Comparison of ENCODE assay signal across 8 cellular contexts in the genomic region with DNA sequence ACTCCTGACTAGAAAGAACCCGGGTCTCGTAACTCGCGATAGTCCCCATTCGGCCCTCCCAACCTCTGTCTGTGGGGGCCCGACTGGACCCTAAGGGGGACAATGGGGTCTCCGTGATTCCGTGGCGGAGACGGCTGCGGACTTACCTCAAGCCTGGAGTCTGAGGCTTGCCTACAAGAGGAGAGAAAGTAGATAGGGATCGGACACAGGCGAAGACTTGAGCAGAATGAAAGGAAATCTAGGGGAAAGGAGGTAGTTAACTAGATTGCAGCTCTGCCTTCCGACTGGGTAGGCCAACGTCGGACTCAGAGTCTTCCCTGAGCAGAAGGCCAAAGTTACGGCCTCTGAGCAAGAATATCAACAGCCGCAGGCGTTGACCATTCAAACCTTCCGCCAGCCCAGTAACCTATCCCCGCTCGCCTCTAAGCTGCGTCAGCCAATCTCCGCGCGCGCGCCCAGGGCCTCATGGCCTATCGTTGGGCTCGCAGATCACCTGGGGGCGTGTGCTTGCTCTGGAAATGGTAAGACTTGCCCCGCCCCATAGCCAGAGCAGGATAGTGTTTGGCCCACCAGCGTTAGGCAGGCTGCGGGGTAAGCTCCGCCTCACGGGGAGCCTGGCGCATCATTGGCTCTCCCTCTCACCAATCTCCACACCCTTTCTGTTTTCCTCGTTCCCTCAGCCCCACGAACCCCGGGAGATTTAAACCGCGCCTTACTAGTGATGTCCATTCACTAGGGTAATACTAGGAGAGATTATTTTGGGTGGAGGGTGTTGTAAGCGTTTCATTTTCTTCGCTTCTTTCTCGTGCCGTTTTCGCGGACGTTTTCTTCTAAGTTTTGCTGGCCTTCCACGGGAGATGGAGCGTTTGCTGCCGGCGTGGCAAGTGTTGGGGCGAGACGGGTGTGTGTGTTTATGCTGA. TPM values are rescaled to one million over a fixed set of nuclear protein-coding genes. Genes with fewer than 3 reads are reported as not detected.
DNase-seq lines count a peak whose midpoint lies in the region; ATAC-seq and TF ChIP-seq lines count a peak whose summit lies in the region.

CDC25C (minus strand) TSS at position 356 of the 920 bp plus-strand sequence. CDS start 624 bp downstream, outside the sequence.

- no peaks in the 10 kb centered on the region for H3K27me3 ChIP-seq in left ventricle myocardium inferior (ENCODE audit: low read depth)

- DNase-seq in NCI-H1694 (lab: John Stamatoyannopoulos, UW) (peak; percentile 97), amygdala (lab: John Stamatoyannopoulos, UW) (peak; percentile 36 to 98 (median 95)), left ventricle myocardium inferior (peak; percentile 98), progenitor cell of endocrine pancreas (ENCODE audit: low spot score, unreplicated experiment) (peak; percentile 94)

- under 1% methylated on average over 55 of the region's 55 CpGs for WGBS in urinary bladder

- peak; percentile 100 for ATAC-seq in GM18498 (IDR thresholded peaks at IDR 0.05; ENCODE audit: unreplicated experiment)
- ATAC-seq in HG02885 (IDR thresholded peaks at IDR 0.05; ENCODE audit: poor library complexity, unreplicated experiment) = peak; percentile 100

- intact Hi-C loops in left ventricle myocardium inferior (cut with micrococcal nuclease) = no loop called here

- H3K36me3 Mint-ChIP-seq in T-helper 1 cell treated with Interleukin-12 subunit alpha and Interleukin-12 subunit beta and Interleukin-4 antibody, amounts not matched to agents 30 μg/mL and 1 μg/mL, for 36 hours (ENCODE audit: low read depth) = peaks cover 5% of the 10 kb centered on the region
- no peaks in the 10 kb centered on the region for H3K36me3 Mint-ChIP-seq in progenitor cell of endocrine pancreas (ENCODE audit: insufficient read depth)

- H3K4me1 ChIP-seq in left ventricle myocardium inferior = peaks cover 16% of the 10 kb centered on the region
- no peaks in the 10 kb centered on the region for H3K4me1 ChIP-seq in urinary bladder (ENCODE audit: insufficient read depth)

- TF ChIP-seq CTCF in left ventricle myocardium inferior (IDR thresholded peaks at IDR 0.05; ENCODE audit: borderline replicate concordance) (no peak), progenitor cell of endocrine pancreas (IDR thresholded peaks at IDR 0.05; ENCODE audit: unreplicated experiment) (no peak)

- peak within 1 kb of the TSS; percentile 81 for H3K27ac Mint-ChIP-seq in T-helper 1 cell treated with Interleukin-12 subunit alpha and Interleukin-12 subunit beta and Interleukin-4 antibody, amounts not matched to agents 30 μg/mL and 1 μg/mL, for 36 hours
- H3K27ac Mint-ChIP-seq in progenitor cell of endocrine pancreas = peak within 1 kb of the TSS; percentile 96

- H3K4me3 ChIP-seq in left ventricle myocardium inferior (peak within 1 kb of the TSS; percentile 66), urinary bladder (ENCODE audit: low read depth, low read length) (peak within 1 kb of the TSS; percentile 22)

- peak within 1 kb of the TSS; percentile 34 for H3K27ac ChIP-seq in left ventricle myocardium inferior (replicated peaks)
- no peak within 1 kb of the TSS for H3K27ac ChIP-seq in urinary bladder (ENCODE audit: low read depth)

- no peaks in the 10 kb centered on the region for H3K9me3 Mint-ChIP-seq in T-helper 1 cell treated with Interleukin-12 subunit alpha and Interleukin-12 subunit beta and Interleukin-4 antibody, amounts not matched to agents 30 μg/mL and 1 μg/mL, for 36 hours
- H3K9me3 Mint-ChIP-seq in progenitor cell of endocrine pancreas (ENCODE audit: low read depth) = no peaks in the 10 kb centered on the region

- no peaks in the 10 kb centered on the region for H3K9me3 ChIP-seq in left ventricle myocardium inferior (replicated peaks)

- H3K36me3 ChIP-seq in left ventricle myocardium inferior (no peaks in the 10 kb centered on the region), urinary bladder (ENCODE audit: insufficient read depth) (no peaks in the 10 kb centered on the region)

- H3K27me3 Mint-ChIP-seq in T-helper 1 cell treated with Interleukin-12 subunit alpha and Interleukin-12 subunit beta and Interleukin-4 antibody, amounts not matched to agents 30 μg/mL and 1 μg/mL, for 36 hours (ENCODE audit: low read depth) = no peaks in the 10 kb centered on the region
- no peaks in the 10 kb centered on the region for H3K27me3 Mint-ChIP-seq in progenitor cell of endocrine pancreas

- peaks cover 23% of the 10 kb centered on the region for H3K4me1 Mint-ChIP-seq in T-helper 1 cell treated with Interleukin-12 subunit alpha and Interleukin-12 subunit beta and Interleukin-4 antibody, amounts not matched to agents 30 μg/mL and 1 μg/mL, for 36 hours (ENCODE audit: low read depth)
- peaks cover 19% of the 10 kb centered on the region for H3K4me1 Mint-ChIP-seq in progenitor cell of endocrine pancreas (ENCODE audit: low read depth)

- H3K4me3 Mint-ChIP-seq in T-helper 1 cell treated with Interleukin-12 subunit alpha and Interleukin-12 subunit beta and Interleukin-4 antibody, amounts not matched to agents 30 μg/mL and 1 μg/mL, for 36 hours = peak within 1 kb of the TSS; percentile 84
- peak within 1 kb of the TSS; percentile 76 for H3K4me3 Mint-ChIP-seq in progenitor cell of endocrine pancreas (ENCODE audit: low read depth)

RNA-seq across cellular contexts. Expression of gene CDC25C, which starts in this region (rescaled TPM):
- total RNA-seq in left ventricle myocardium inferior (not detected), progenitor cell of endocrine pancreas (10.6 and 11.5 TPM in 2 replicates), urinary bladder (6.1 TPM)
- 0.13 TPM for polyA plus RNA-seq in urinary bladder

Comparison
In these comparisons a context has a peak if more than half of its experiments do, and no peak if none do; other contexts are left out.
1. Peak in DNase-seq, H3K4me3 ChIP-seq and H3K27ac ChIP-seq in left ventricle myocardium inferior; RNA of the gene not detected or under 1 TPM.